In genomic region chr1:20634594-20635084, GRCh38 we compare ENCODE assay signal across 8 cellular contexts. TPM values are rescaled to one million over a fixed set of nuclear protein-coding genes. Genes with fewer than 3 reads are reported as not detected.
DNase-seq lines count a peak whose midpoint lies in the region; ATAC-seq, FAIRE-seq and TF ChIP-seq lines count a peak whose summit lies in the region.

No MANE protein-coding gene starts in this region.

- no peaks in the 10 kb centered on the region for H3K79me2 ChIP-seq in HepG2 (ENCODE audit: insufficient read depth, low read length)

- H4K20me1 ChIP-seq in BLaER1 treated with 17β-estradiol and CSF1 and Interleukin-3, amounts not matched to agents 10 nM and 100 nM = peaks cover 0 to 40% (median 0%) of the 10 kb centered on the region in 11 experiments; a peak in 4 of 22 replicates
- no peaks in the 10 kb centered on the region for H4K20me1 ChIP-seq in HepG2 (ENCODE audit: insufficient read depth, low read length)

- intact Hi-C loops in HepG2 (cut with micrococcal nuclease; ENCODE audit: unreplicated experiment) = no loop called here

- BruUV-seq in HepG2 (replicated peaks; lab: Mats Ljungman, UMichigan) = no TSS peak

- TF ChIP-seq EP300 in HepG2 (IDR thresholded peaks at IDR 0.05; ENCODE audit: low read depth in 2 of 2, low read length in 2 of 2) = no peak
- TF ChIP-seq EP300 in HepG2 (CRISPR knock-in tag; IDR thresholded peaks at IDR 0.05; ENCODE audit: borderline replicate concordance) = no peak

- peaks cover 0 to 32% (median 8%) of the 10 kb centered on the region in 11 experiments; a peak in 11 of 22 replicates for H3K36me3 ChIP-seq in BLaER1 treated with 17β-estradiol and CSF1 and Interleukin-3, amounts not matched to agents 10 nM and 100 nM
- no peaks in the 10 kb centered on the region for H3K36me3 ChIP-seq in SK-N-MC (ENCODE audit: insufficient read depth, low read length)
- peaks cover 3 to 4% of the 10 kb centered on the region in 2 experiments; a peak in 1 of 5 replicates for H3K36me3 ChIP-seq in HepG2 (replicated peaks in 1 of 2; ENCODE audit: control insufficient read depth in 1 of 2, insufficient read depth in 2 of 2, low read length in 2 of 2)

- peak overlapping the region; percentile 91 to 100 (median 98) for H3K4me3 ChIP-seq in BLaER1 treated with 17β-estradiol and CSF1 and Interleukin-3, amounts not matched to agents 10 nM and 100 nM
- H3K4me3 ChIP-seq in SK-N-MC = peak overlapping the region; percentile 94
- peak overlapping the region; percentile 87 for H3K4me3 ChIP-seq in choroid plexus epithelial cell (ENCODE audit: low read depth, low read length)
- peak overlapping the region; percentile 74 to 90 (median 77) for H3K4me3 ChIP-seq in HepG2 (replicated peaks in 1 of 3; ENCODE audit: insufficient read depth in 1 of 3, low read depth in 2 of 3, low read length in 3 of 3)

- peaks cover 9 to 12% (median 11%) of the 10 kb centered on the region in 10 experiments for H3K4me1 ChIP-seq in BLaER1 treated with 17β-estradiol and CSF1 and Interleukin-3, amounts not matched to agents 10 nM and 100 nM
- peaks cover 22% of the 10 kb centered on the region for H3K4me1 ChIP-seq in HepG2 (ENCODE audit: insufficient read depth, low read length)

- peak; percentile 62 for ATAC-seq in HepG2

- in situ Hi-C loops in HepG2 (cut with HindIII; ENCODE audit: extremely low pct_ligation_motif_present, low pct_unique_long_range_greater_than_20kb) = loop anchor here (5.0 kb wide), 2 partner anchors 57 to 102 kb away; no protein-coding TSS in a partner anchor

- POLR2A ChIA-PET in HepG2 (lab: Yijun Ruan, JAX) = interaction anchor here (0.8 to 3.5 kb wide), 5 partner anchors 22 to 126 kb away, joined by 6 to 45 read pairs (median 23); partner anchors contain the start of genes CDA, DDOST, FAM43B and MUL1

- peaks cover 3 to 6% (median 4%) of the 10 kb centered on the region in 11 experiments; a peak in 14 of 22 replicates for H3K9me3 ChIP-seq in BLaER1 treated with 17β-estradiol and CSF1 and Interleukin-3, amounts not matched to agents 10 nM and 100 nM (replicated peaks in 1 of 11)
- H3K9me3 ChIP-seq in SK-N-MC (ENCODE audit: low read depth, low read length) = no peaks in the 10 kb centered on the region
- no peaks in the 10 kb centered on the region for H3K9me3 ChIP-seq in HepG2 (ENCODE audit: low read length)

- peak overlapping the region; percentile 84 to 97 (median 91); a peak in 20 of 22 replicates for H3K9ac ChIP-seq in BLaER1 treated with 17β-estradiol and CSF1 and Interleukin-3, amounts not matched to agents 10 nM and 100 nM
- H3K9ac ChIP-seq in SK-N-MC (ENCODE audit: insufficient read length) (peak overlapping the region; percentile 86), HepG2 (ENCODE audit: insufficient read depth, low read depth, low read length) (no peak overlapping the region)

- CTCF ChIA-PET in HepG2 (lab: Yijun Ruan, JAX; ENCODE audit: low intra/inter-chr PET ratio, low total read pairs) = interaction anchor here (2.9 to 3.1 kb wide), 2 partner anchors 59 to 112 kb away, joined by 13 to 23 read pairs; no protein-coding TSS in a partner anchor

- no peak for TF ChIP-seq POLR2A in HepG2 (IDR thresholded peaks at IDR 0.05; ENCODE audit: insufficient read depth in 1 of 2, low read depth in 2 of 2, low read length in 2 of 2)

- no peak overlapping the region for H2AFZ ChIP-seq in HepG2 (ENCODE audit: low read length)

- peak overlapping the region in 5 of 11 experiments; percentile 31 to 93 (median 86); a peak in 6 of 22 replicates for H3K27ac ChIP-seq in BLaER1 treated with 17β-estradiol and CSF1 and Interleukin-3, amounts not matched to agents 10 nM and 100 nM
- H3K27ac ChIP-seq in SK-N-MC (peak overlapping the region; percentile 65; the same call in 1 of the 2 replicates), HepG2 (ENCODE audit: extremely low read length, insufficient read depth, low read length) (no peak overlapping the region), temporal lobe (ENCODE audit: low read depth, low read length) (peak overlapping the region; percentile 86)

- H3K27me3 ChIP-seq in BLaER1 treated with 17β-estradiol and CSF1 and Interleukin-3, amounts not matched to agents 10 nM and 100 nM = no peaks in the 10 kb centered on the region
- no peaks in the 10 kb centered on the region for H3K27me3 ChIP-seq in HepG2 (ENCODE audit: control insufficient read depth in 1 of 2, insufficient read depth in 2 of 2, low read length in 2 of 2)

- no peak for TF ChIP-seq RAD21 in HepG2 (CRISPR knock-in tag; IDR thresholded peaks at IDR 0.05)

- TF ChIP-seq CTCF in choroid plexus epithelial cell (conservative IDR thresholded peaks at IDR 0.05; ENCODE audit: low read depth, low read length) (no peak), HepG2 (CRISPR knock-in tag; IDR thresholded peaks at IDR 0.05) (no peak), GM20000 (IDR thresholded peaks at IDR 0.05; ENCODE audit: extremely low read depth, missing control alignments) (no peak)

- peak; percentile 26 for FAIRE-seq in HepG2 (lab: Jason Lieb, UNC)

- peak; percentile 68 for DNase-seq in HT-29 (ENCODE audit: low spot score)
- no peak for DNase-seq in SK-N-MC (ENCODE audit: low read depth, low spot score)
- DNase-seq in choroid plexus epithelial cell (ENCODE audit: low read depth) = peak; percentile 72
- peak; percentile 20 for DNase-seq in HepG2 (ENCODE audit: low spot score)
- DNase-seq in dedifferentiated amniotic fluid mesenchymal stem cell (ENCODE audit: extremely low spot score) = no peak
- DNase-seq in GM20000 (ENCODE audit: low spot score) = no peak

- peak overlapping the region; percentile 85 to 99 (median 95) for H3K4me2 ChIP-seq in BLaER1 treated with 17β-estradiol and CSF1 and Interleukin-3, amounts not matched to agents 10 nM and 100 nM
- H3K4me2 ChIP-seq in HepG2 (ENCODE audit: low read depth, low read length) = peak overlapping the region; percentile 96

- 13% methylated on average over 4 of the region's 4 CpGs for WGBS in HepG2 (ENCODE audit: low lambda C conversion rate)

RNA-seq across cellular contexts. Expression of gene PINK1, which starts 1.4 kb away (rescaled TPM):
- total RNA-seq in HT-29 (2014; rRNA removed; shearing (Covaris generic)) = 21.2 and 22.3 TPM in 2 replicates
- total RNA-seq in HepG2 (2016; rRNA removed; fragmentation: Illumina TruSeq; extraction: Trizol) (13.1 and 15.3 TPM in 2 replicates), temporal lobe (74.3 TPM)
- 5.6 and 6.1 TPM in 2 replicates for total RNA-seq in HepG2 (2016; cell fraction: cytosol; rRNA removed; fragmentation: Illumina TruSeq; extraction: Trizol; ENCODE audit: low read depth)
- 13.5 and 15.3 TPM in 2 replicates for total RNA-seq in HepG2 (2016; cell fraction: insoluble cytoplasmic fraction; rRNA removed; fragmentation: Illumina TruSeq; extraction: Trizol)
- total RNA-seq in HepG2 (2016; cell fraction: membrane; rRNA removed; fragmentation: Illumina TruSeq; extraction: Trizol) = 11.1 and 11.3 TPM in 2 replicates
- 6.6 and 7.9 TPM in 2 replicates for total RNA-seq in HepG2 (2016; cell fraction: nucleus; rRNA removed; fragmentation: Illumina TruSeq; extraction: Trizol)
- 16.1 and 22.2 TPM in 2 replicates for polyA plus RNA-seq in HepG2 (2011; rRNA removed)
- 18.4 and 20.0 TPM in 2 replicates for polyA plus RNA-seq in HepG2 (2011; cell fraction: cytosol; rRNA removed)
- polyA plus RNA-seq in HepG2 (2011; cell fraction: nucleus; rRNA removed) = 9.4 and 14.0 TPM in 2 replicates
- 16.1 and 27.7 TPM in 2 replicates for polyA plus RNA-seq in HepG2 (2012)
- 5.1 and 5.5 TPM in 2 replicates for polyA plus RNA-seq in HepG2 (2016; cell fraction: cytosol; fragmentation: Illumina TruSeq; extraction: Trizol; ENCODE audit: low read depth)
- 11.4 and 13.0 TPM in 2 replicates for polyA plus RNA-seq in HepG2 (2016; cell fraction: insoluble cytoplasmic fraction; fragmentation: Illumina TruSeq; extraction: Trizol; ENCODE audit: low read depth)
- polyA plus RNA-seq in HepG2 (2016; cell fraction: membrane; fragmentation: Illumina TruSeq; extraction: Trizol; ENCODE audit: low read depth) = 6.7 and 7.8 TPM in 2 replicates
- polyA plus RNA-seq in HepG2 (2016; cell fraction: nucleus; fragmentation: Illumina TruSeq; extraction: Trizol; ENCODE audit: insufficient read depth, low read depth) = 7.1 and 7.2 TPM in 2 replicates
- polyA minus RNA-seq in HepG2 (2011; rRNA and poly(A)+ RNA removed; ENCODE audit: low replicate concordance) = 18.7 and 37.0 TPM in 2 replicates
- polyA minus RNA-seq in HepG2 (2011; cell fraction: cytosol; rRNA and poly(A)+ RNA removed) = 6.9 and 10.6 TPM in 2 replicates
- 5.0 and 6.5 TPM in 2 replicates for polyA minus RNA-seq in HepG2 (2011; cell fraction: nucleus; rRNA and poly(A)+ RNA removed)

RNA-seq across cellular contexts. Expression of gene DDOST, which starts 26.5 kb away (rescaled TPM):
- total RNA-seq in HT-29 (2014; rRNA removed; shearing (Covaris generic)) = 269 and 276 TPM in 2 replicates
- total RNA-seq in HepG2 (2016; rRNA removed; fragmentation: Illumina TruSeq; extraction: Trizol) (167 and 335 TPM in 2 replicates), temporal lobe (81.4 TPM)
- total RNA-seq in HepG2 (2016; cell fraction: cytosol; rRNA removed; fragmentation: Illumina TruSeq; extraction: Trizol; ENCODE audit: low read depth) = 55.5 and 58.3 TPM in 2 replicates
- total RNA-seq in HepG2 (2016; cell fraction: insoluble cytoplasmic fraction; rRNA removed; fragmentation: Illumina TruSeq; extraction: Trizol) = 152 and 344 TPM in 2 replicates
- total RNA-seq in HepG2 (2016; cell fraction: membrane; rRNA removed; fragmentation: Illumina TruSeq; extraction: Trizol) = 109 and 116 TPM in 2 replicates
- 220 and 261 TPM in 2 replicates for total RNA-seq in HepG2 (2016; cell fraction: nucleus; rRNA removed; fragmentation: Illumina TruSeq; extraction: Trizol)
- 485 and 494 TPM in 2 replicates for polyA plus RNA-seq in HepG2 (2011; rRNA removed)
- polyA plus RNA-seq in HepG2 (2011; cell fraction: cytosol; rRNA removed) = 512 and 565 TPM in 2 replicates
- polyA plus RNA-seq in HepG2 (2011; cell fraction: nucleus; rRNA removed) = 123 and 124 TPM in 2 replicates
- polyA plus RNA-seq in HepG2 (2012) = 190 and 241 TPM in 2 replicates
- 62.9 and 71.0 TPM in 2 replicates for polyA plus RNA-seq in HepG2 (2016; cell fraction: cytosol; fragmentation: Illumina TruSeq; extraction: Trizol; ENCODE audit: low read depth)
- 137 and 148 TPM in 2 replicates for polyA plus RNA-seq in HepG2 (2016; cell fraction: insoluble cytoplasmic fraction; fragmentation: Illumina TruSeq; extraction: Trizol; ENCODE audit: low read depth)
- polyA plus RNA-seq in HepG2 (2016; cell fraction: membrane; fragmentation: Illumina TruSeq; extraction: Trizol; ENCODE audit: low read depth) = 92.2 and 98.9 TPM in 2 replicates
- 331 and 354 TPM in 2 replicates for polyA plus RNA-seq in HepG2 (2016; cell fraction: nucleus; fragmentation: Illumina TruSeq; extraction: Trizol; ENCODE audit: insufficient read depth, low read depth)
- 116 and 435 TPM in 2 replicates for polyA minus RNA-seq in HepG2 (2011; rRNA and poly(A)+ RNA removed; ENCODE audit: low replicate concordance)
- 152 TPM in 2 replicates for polyA minus RNA-seq in HepG2 (2011; cell fraction: cytosol; rRNA and poly(A)+ RNA removed)
- polyA minus RNA-seq in HepG2 (2011; cell fraction: nucleus; rRNA and poly(A)+ RNA removed) = 85.1 and 101 TPM in 2 replicates

RNA-seq across cellular contexts. Expression of gene CDA, which starts 45.7 kb away (rescaled TPM):
- 1.7 and 3.2 TPM in 2 replicates for total RNA-seq in HT-29 (2014; rRNA removed; shearing (Covaris generic))
- total RNA-seq in HepG2 (2016; rRNA removed; fragmentation: Illumina TruSeq; extraction: Trizol) (0.66 and 0.72 TPM in 2 replicates), temporal lobe (not detected)
- 0.40 and 0.62 TPM in 2 replicates for total RNA-seq in HepG2 (2016; cell fraction: cytosol; rRNA removed; fragmentation: Illumina TruSeq; extraction: Trizol; ENCODE audit: low read depth)
- 0.26 and 0.98 TPM in 2 replicates for total RNA-seq in HepG2 (2016; cell fraction: insoluble cytoplasmic fraction; rRNA removed; fragmentation: Illumina TruSeq; extraction: Trizol)
- 0.71 and 1.00 TPM in 2 replicates for total RNA-seq in HepG2 (2016; cell fraction: membrane; rRNA removed; fragmentation: Illumina TruSeq; extraction: Trizol)
- total RNA-seq in HepG2 (2016; cell fraction: nucleus; rRNA removed; fragmentation: Illumina TruSeq; extraction: Trizol) = not detected in 2 replicates
- polyA plus RNA-seq in HepG2 (2011; rRNA removed) = 2.1 and 5.2 TPM in 2 replicates
- 5.2 and 6.4 TPM in 2 replicates for polyA plus RNA-seq in HepG2 (2011; cell fraction: cytosol; rRNA removed)
- polyA plus RNA-seq in HepG2 (2011; cell fraction: nucleus; rRNA removed) = 1.3 and 1.6 TPM in 2 replicates
- polyA plus RNA-seq in HepG2 (2012) = 4.3 and 8.5 TPM in 2 replicates
- 2.2 and 2.3 TPM in 2 replicates for polyA plus RNA-seq in HepG2 (2016; cell fraction: cytosol; fragmentation: Illumina TruSeq; extraction: Trizol; ENCODE audit: low read depth)
- polyA plus RNA-seq in HepG2 (2016; cell fraction: insoluble cytoplasmic fraction; fragmentation: Illumina TruSeq; extraction: Trizol; ENCODE audit: low read depth) = 1.2 and 1.3 TPM in 2 replicates
- polyA plus RNA-seq in HepG2 (2016; cell fraction: membrane; fragmentation: Illumina TruSeq; extraction: Trizol; ENCODE audit: low read depth) = 2.1 TPM in 2 replicates
- polyA plus RNA-seq in HepG2 (2016; cell fraction: nucleus; fragmentation: Illumina TruSeq; extraction: Trizol; ENCODE audit: insufficient read depth, low read depth) = 0.87 and 0.89 TPM in 2 replicates
- polyA minus RNA-seq in HepG2 (2011; rRNA and poly(A)+ RNA removed; ENCODE audit: low replicate concordance) = 2.3 and 70.1 TPM in 2 replicates
- polyA minus RNA-seq in HepG2 (2011; cell fraction: cytosol; rRNA and poly(A)+ RNA removed) = 1.9 and 6.0 TPM in 2 replicates
- polyA minus RNA-seq in HepG2 (2011; cell fraction: nucleus; rRNA and poly(A)+ RNA removed) = 0.64 TPM in 1 of 2 replicates, not detected in the other

Comparison
In these comparisons a context has a peak if more than half of its experiments do, and no peak if none do; other contexts are left out.
1. DNase-seq: peak in HT-29 (single experiment), choroid plexus epithelial cell (single experiment) and HepG2 (single experiment); none in SK-N-MC (single experiment), dedifferentiated amniotic fluid mesenchymal stem cell (single experiment) and GM20000 (single experiment).
2. Peak in every context shown above with its lines, with median percentiles within 50 percentile points of each other: H3K4me3 ChIP-seq.